21 cellular contexts compared by ENCODE assay signal in the genomic region with DNA sequence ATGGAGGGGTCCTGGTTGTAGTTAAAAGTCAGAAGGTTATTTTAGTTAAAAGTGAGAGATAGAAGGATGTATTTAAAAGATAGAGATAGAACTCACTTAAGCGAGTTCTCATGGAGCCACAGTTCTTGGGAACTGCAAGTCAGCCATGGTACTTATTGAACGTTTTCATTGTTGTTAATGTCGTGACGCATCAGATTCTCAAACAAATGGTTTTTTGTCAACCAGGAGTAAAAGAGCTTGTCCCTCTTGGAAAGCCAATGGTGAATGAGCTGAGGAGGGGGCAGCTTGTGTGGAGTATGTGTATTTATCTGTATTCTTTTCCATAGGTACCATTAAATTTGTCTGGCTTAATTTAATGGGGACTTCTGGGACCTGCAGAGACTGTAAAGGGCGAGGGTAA.
"Had no signal": no experiment of that assay in that cellular context is flagged by ENCODE, and none has a peak within 500 bp of the region (broad histone marks: within the 10 kb centered on the region; RNA-seq: fewer than 3 reads in every experiment).

No MANE protein-coding gene starts in this region.

- H3K9me3 Mint-ChIP-seq: activated naive CD4-positive, alpha-beta T cell treated with anti-CD3 and anti-CD28 coated beads, Interleukin-2, amount 50 U/mL, for 72 hours; activated T-cell treated with anti-CD3 and anti-CD28 coated beads, Interleukin-2, amount 50 U/mL, for 24 hours; activated T-helper 1 cell treated with anti-CD3 and anti-CD28 coated beads, Interleukin-12 subunit alpha, Interleukin-12 subunit beta, Interleukin-2, Interleukin-4 antibody, amounts not matched to agents 30 ng/mL and 10 ng/mL and 1 ng/mL, durations not matched to agents 14 hours and 24 hours and 36 hours had no signal

- DNase-seq: activated CD4-positive, alpha-beta T cell treated with anti-CD3 and anti-CD28 coated beads for 4 hours; activated CD4-positive, CD25-positive, alpha-beta regulatory T cell; activated CD8-positive, alpha-beta memory T cell treated with anti-CD3 and anti-CD28 coated beads, Interleukin-2, amount 10 ng/mL, durations not matched to agents 7 days and 5 days; activated effector memory CD4-positive, alpha-beta T cell treated with Interleukin-2 at 50 U/mL for 16 hours; activated naive CD4-positive, alpha-beta T cell; activated T-cell treated with anti-CD3 and anti-CD28 coated beads, Interleukin-2, amount 50 U/mL, for 24 hours; adrenal gland; IMR-90; KBM-7; NCI-H1048; NCI-H146; NCI-H187 treated with DMSO at 0.1 percent for 48 hours; NCI-H226; NCI-H526; NCI-H774; OCI-M1; RPMI8226; SK-N-SH; T-helper 1 cell had no signal

- H3K27ac Mint-ChIP-seq: activated CD8-positive, alpha-beta memory T cell treated with anti-CD3 and anti-CD28 coated beads, Interleukin-2, amount 10 ng/mL, durations not matched to agents 7 days and 5 days; activated naive CD4-positive, alpha-beta T cell treated with anti-CD3 and anti-CD28 coated beads, Interleukin-2, amount 50 U/mL, for 72 hours; activated T-cell treated with anti-CD3 and anti-CD28 coated beads, Interleukin-2, amount 50 U/mL, for 24 hours; activated T-helper 1 cell treated with anti-CD3 and anti-CD28 coated beads, Interleukin-12 subunit alpha, Interleukin-12 subunit beta, Interleukin-2, Interleukin-4 antibody, amounts not matched to agents 30 ng/mL and 10 ng/mL and 1 ng/mL, durations not matched to agents 14 hours and 24 hours and 36 hours had no signal

- H3K4me3 Mint-ChIP-seq: activated CD8-positive, alpha-beta memory T cell treated with anti-CD3 and anti-CD28 coated beads, Interleukin-2, amount 10 ng/mL, durations not matched to agents 7 days and 5 days; activated T-cell treated with anti-CD3 and anti-CD28 coated beads, Interleukin-2, amount 50 U/mL, for 24 hours; activated T-helper 1 cell treated with anti-CD3 and anti-CD28 coated beads, Interleukin-12 subunit alpha, Interleukin-12 subunit beta, Interleukin-2, Interleukin-4 antibody, amounts not matched to agents 30 ng/mL and 10 ng/mL and 1 ng/mL, durations not matched to agents 14 hours and 24 hours and 36 hours had no signal

- H3K36me3 Mint-ChIP-seq: activated CD8-positive, alpha-beta memory T cell treated with anti-CD3 and anti-CD28 coated beads, Interleukin-2, amount 10 ng/mL, durations not matched to agents 7 days and 5 days; activated naive CD4-positive, alpha-beta T cell treated with anti-CD3 and anti-CD28 coated beads, Interleukin-2, amount 50 U/mL, for 72 hours had no signal
